8 cellular contexts compared by ENCODE assay signal in the genomic region with DNA sequence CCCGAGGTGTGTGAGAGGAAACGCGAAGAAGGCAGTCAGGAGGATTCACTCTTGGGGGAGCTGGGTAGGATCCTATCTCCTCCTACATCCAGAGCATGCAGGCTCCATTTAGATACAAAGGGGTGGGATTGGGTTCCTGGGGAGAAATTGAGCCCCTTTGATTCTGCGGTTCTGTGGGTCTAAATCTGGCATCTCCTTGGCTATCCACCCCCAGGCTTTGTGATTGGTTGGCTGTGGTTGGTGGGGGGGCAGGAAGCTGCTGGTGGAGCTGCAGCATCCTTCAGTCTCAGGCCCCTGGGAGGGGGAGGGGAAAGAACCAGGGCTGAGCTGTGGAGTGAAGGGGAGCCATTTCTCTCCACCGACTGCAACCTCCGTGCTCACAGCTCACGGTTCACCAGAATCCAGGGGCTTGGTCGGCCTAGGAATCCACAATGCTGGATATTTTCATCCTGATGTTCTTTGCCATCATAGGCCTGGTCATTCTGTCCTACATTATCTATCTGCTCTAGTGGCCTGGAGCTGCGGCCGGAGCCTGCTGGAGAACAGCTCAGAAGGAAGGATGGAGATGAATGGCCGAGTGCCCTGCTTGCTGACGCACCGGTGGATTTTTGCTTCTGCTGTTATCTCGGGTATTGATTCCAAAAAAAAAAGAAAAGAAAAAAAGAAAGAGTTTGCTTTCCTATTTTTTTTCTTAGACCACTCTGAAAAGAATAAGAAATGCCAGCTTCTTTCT.
DNase-seq lines count a peak whose midpoint lies in the region; ATAC-seq and TF ChIP-seq lines count a peak whose summit lies in the region.

A gene (plus strand): TSS at position 352 of the 733 bp plus-strand sequence.

- H3K4me1 Mint-ChIP-seq in activated T-cell treated with anti-CD3 and anti-CD28 coated beads, Interleukin-2, amount 50 U/mL, for 4 hours (ENCODE audit: low read depth) = peaks cover 36% of the 10 kb centered on the region

- no peaks in the 10 kb centered on the region for H3K27me3 Mint-ChIP-seq in activated T-cell treated with anti-CD3 and anti-CD28 coated beads, Interleukin-2, amount 50 U/mL, for 4 hours (ENCODE audit: low read depth)

- CTCF ChIA-PET in HEK293T (lab: Yijun Ruan, JAX) = interaction anchor here (0.6 to 1.2 kb wide), 4 partner anchors 13 to 249 kb away, joined by 3 to 5 read pairs (median 3); no protein-coding TSS in a partner anchor

- DNase-seq in H7 (peak; percentile 73), hepatic stellate cell (ENCODE audit: low spot score) (peak; percentile 64), HEK293T (ENCODE audit: extremely low spot score) (no peak)
- DNase-seq in activated T-cell treated with anti-CD3 and anti-CD28 coated beads, Interleukin-2, amount 50 U/mL, for 4 hours = peak; percentile 24
- peak; percentile 43 for DNase-seq in stimulated activated CD4-positive, alpha-beta T cell treated with anti-CD3 and anti-CD28 coated beads, Interleukin-4, amount 100 ng/mL, for 1 hour
- no peak for DNase-seq in effector CD4-positive, alpha-beta T cell

- no peak within 1 kb of the TSS for H3K4me3 ChIP-seq in H7 (ENCODE audit: insufficient read depth, low read depth, low read length)

- H3K4me3 Mint-ChIP-seq in activated T-cell treated with anti-CD3 and anti-CD28 coated beads, Interleukin-2, amount 50 U/mL, for 4 hours = no peak within 1 kb of the TSS

- no peaks in the 10 kb centered on the region for H3K36me3 ChIP-seq in H7 (replicated peaks; ENCODE audit: control insufficient read depth, insufficient read depth, low read length)

- peaks cover under 1% of the 10 kb centered on the region for H3K36me3 Mint-ChIP-seq in activated T-cell treated with anti-CD3 and anti-CD28 coated beads, Interleukin-2, amount 50 U/mL, for 4 hours (ENCODE audit: insufficient read depth)

- POLR2A ChIA-PET in HEK293T (lab: Yijun Ruan, JAX) = interaction anchor here (1.1 kb wide), 1 partner anchor 71 kb away, joined by 4 read pairs; no protein-coding TSS in a partner anchor

- ATAC-seq in activated T-cell treated with anti-CD3 and anti-CD28 coated beads, Interleukin-2, amount 50 U/mL, for 4 hours = peak; percentile 35 to 44
- no peak for ATAC-seq in HG03139 (IDR thresholded peaks at IDR 0.05; ENCODE audit: unreplicated experiment)
- no peak for ATAC-seq in HG03442 (IDR thresholded peaks at IDR 0.05; ENCODE audit: unreplicated experiment)

- H3K9me3 Mint-ChIP-seq in activated T-cell treated with anti-CD3 and anti-CD28 coated beads, Interleukin-2, amount 50 U/mL, for 4 hours = no peaks in the 10 kb centered on the region

- no peaks in the 10 kb centered on the region for H3K27me3 ChIP-seq in H7 (ENCODE audit: control insufficient read depth, insufficient read depth, low read length)

TF ChIP-seq in HEK293T, 16 proteins besides CTCF, POLR2A, EP300 and RAD21:
- TF ChIP-seq FOXA1 (IDR thresholded peaks at IDR 0.05) (no peak), TARDBP (IDR thresholded peaks at IDR 0.05) (no peak), SP1 (IDR thresholded peaks at IDR 0.05) (no peak)

Comparison
In these comparisons a context has a peak if more than half of its experiments do, and no peak if none do; other contexts are left out.
1. DNase-seq: peak in H7 (single experiment), activated T-cell treated with anti-CD3 and anti-CD28 coated beads, Interleukin-2, amount 50 U/mL, for 4 hours (single experiment), hepatic stellate cell (single experiment) and stimulated activated CD4-positive, alpha-beta T cell treated with anti-CD3 and anti-CD28 coated beads, Interleukin-4, amount 100 ng/mL, for 1 hour (single experiment); none in effector CD4-positive, alpha-beta T cell (single experiment) and HEK293T (single experiment).
2. ATAC-seq: peak in activated T-cell treated with anti-CD3 and anti-CD28 coated beads, Interleukin-2, amount 50 U/mL, for 4 hours (2 of 2); none in HG03139 (single experiment) and HG03442 (single experiment).